ENCODE assay signal across 22 cellular contexts in genomic region chr7:106773228-106773627, GRCh38.
A peak's percentile ranks its signal among the peaks of the same experiment; 100 is the strongest.
DNase-seq lines count a peak whose midpoint lies in the region; ATAC-seq and TF ChIP-seq lines count a peak whose summit lies in the region.
"Had no signal": no experiment of that assay in that cellular context is flagged by ENCODE, and none has a peak within 500 bp of the region (broad histone marks: within the 10 kb centered on the region; RNA-seq: fewer than 3 reads in every experiment).

No MANE protein-coding gene starts in this region.

- no peaks in the 10 kb centered on the region for H3K27me3 ChIP-seq in osteoblast (ENCODE audit: insufficient read depth, low read length)
- H3K27me3 ChIP-seq: neutrophil, tibial artery had no signal

- no peak overlapping the region for H3K4me2 ChIP-seq in osteoblast (ENCODE audit: insufficient read depth, low read length)
- H3K4me2 ChIP-seq: KMS-11 had no signal

- no peaks in the 10 kb centered on the region for H3K9me3 ChIP-seq in osteoblast (ENCODE audit: low read depth, low read length)
- H3K9me3 ChIP-seq: neutrophil, tibial artery had no signal

- H3K27me3 Mint-ChIP-seq in dendritic cell treated with granulocyte-macrophage colony-stimulating factor and Interleukin-4, amounts not matched to agents 40 ng/mL and 50 ng/mL, for 4 days: no peaks in the 10 kb centered on the region

- H4K20me1 ChIP-seq in osteoblast (ENCODE audit: insufficient read depth, low read length): no peaks in the 10 kb centered on the region

- ATAC-seq in HG02763 (IDR thresholded peaks at IDR 0.05; ENCODE audit: unreplicated experiment): no peak
- ATAC-seq: right cardiac atrium had no signal

- peaks cover 5% of the 10 kb centered on the region for H3K36me3 Mint-ChIP-seq in dendritic cell treated with granulocyte-macrophage colony-stimulating factor and Interleukin-4, amounts not matched to agents 40 ng/mL and 50 ng/mL, for 4 days (ENCODE audit: low read depth)
- H3K36me3 Mint-ChIP-seq: mesothelial cell of epicardium had no signal

- H3K4me1 ChIP-seq in osteoblast (ENCODE audit: insufficient read depth, low read length): peaks cover 41% of the 10 kb centered on the region

- H3K79me2 ChIP-seq in osteoblast (ENCODE audit: insufficient read depth, low read length): no peaks in the 10 kb centered on the region

- no peak overlapping the region for H2AFZ ChIP-seq in osteoblast (ENCODE audit: low read length)

- H3K4me1 Mint-ChIP-seq in dendritic cell treated with granulocyte-macrophage colony-stimulating factor and Interleukin-4, amounts not matched to agents 40 ng/mL and 50 ng/mL, for 4 days (ENCODE audit: low read depth): peaks cover 44% of the 10 kb centered on the region
- H3K4me1 Mint-ChIP-seq: mesothelial cell of epicardium had no signal

- DNase-seq in ELR (ENCODE audit: low read depth) (peak; percentile 18), LoVo (ENCODE audit: low spot score) (peak; percentile 60), osteoblast (ENCODE audit: insufficient read length, low spot score, missing footprints) (no peak), midbrain (lab: John Stamatoyannopoulos, UW) (no peak)
- DNase-seq in stimulated activated CD4-positive, alpha-beta T cell treated with anti-CD3 and anti-CD28 coated beads, Interleukin-4, amount 100 ng/mL, for 4 hours: no peak
- DNase-seq: activated T-cell treated with anti-CD3 and anti-CD28 coated beads, Interleukin-2, amount 50 U/mL, for 1 hour; amygdala; DND-41; GOT3; NCI-H1105 treated with DMSO at 0.1 percent for 48 hours; NCI-H446; right cardiac atrium; SHP77 treated with DMSO at 0.1 percent for 48 hours; stimulated activated CD4-positive, alpha-beta T cell treated with anti-CD3 and anti-CD28 coated beads, Interleukin-2, amount 100 ng/mL, for 24 hours; tibial artery had no signal

- H3K36me3 ChIP-seq in osteoblast (ENCODE audit: insufficient read depth, low read length): no peaks in the 10 kb centered on the region
- H3K36me3 ChIP-seq: neutrophil, tibial artery had no signal

- intact Hi-C loops in dendritic cell treated with granulocyte-macrophage colony-stimulating factor and Interleukin-4, amounts not matched to agents 40 ng/mL and 50 ng/mL, for 4 days (cut with micrococcal nuclease): no loop called here

- peaks cover 25% of the 10 kb centered on the region for H3K9me3 Mint-ChIP-seq in dendritic cell treated with granulocyte-macrophage colony-stimulating factor and Interleukin-4, amounts not matched to agents 40 ng/mL and 50 ng/mL, for 4 days

- H3K4me3 ChIP-seq in osteoblast (ENCODE audit: insufficient read depth, low read length): no peak overlapping the region
- H3K4me3 ChIP-seq: tibial artery had no signal

- peak overlapping the region; percentile 63 for H3K27ac ChIP-seq in osteoblast (ENCODE audit: low read depth, low read length)
- H3K27ac ChIP-seq: C4-2B, epithelial cell of prostate, KMS-11, neutrophil, tibial artery had no signal

- H3K4me3 Mint-ChIP-seq in dendritic cell treated with granulocyte-macrophage colony-stimulating factor and Interleukin-4, amounts not matched to agents 40 ng/mL and 50 ng/mL, for 4 days: no peak overlapping the region
- H3K4me3 Mint-ChIP-seq: mesothelial cell of epicardium had no signal

- TF ChIP-seq CTCF in osteoblast (IDR thresholded peaks at IDR 0.05; ENCODE audit: extremely low read depth, low read depth, low read length): no peak

- H3K27ac Mint-ChIP-seq in dendritic cell treated with granulocyte-macrophage colony-stimulating factor and Interleukin-4, amounts not matched to agents 40 ng/mL and 50 ng/mL, for 4 days: peak overlapping the region; percentile 45
- H3K27ac Mint-ChIP-seq: mesothelial cell of epicardium had no signal

Comparison
In these comparisons a context has a peak if more than half of its experiments do, and no peak if none do; other contexts are left out.
1. DNase-seq: peak in ELR (single experiment) and LoVo (single experiment); none in osteoblast (single experiment), midbrain (single experiment) and stimulated activated CD4-positive, alpha-beta T cell treated with anti-CD3 and anti-CD28 coated beads, Interleukin-4, amount 100 ng/mL, for 4 hours (0 of 2).